21 cellular contexts compared by ENCODE assay signal in the genomic region with DNA sequence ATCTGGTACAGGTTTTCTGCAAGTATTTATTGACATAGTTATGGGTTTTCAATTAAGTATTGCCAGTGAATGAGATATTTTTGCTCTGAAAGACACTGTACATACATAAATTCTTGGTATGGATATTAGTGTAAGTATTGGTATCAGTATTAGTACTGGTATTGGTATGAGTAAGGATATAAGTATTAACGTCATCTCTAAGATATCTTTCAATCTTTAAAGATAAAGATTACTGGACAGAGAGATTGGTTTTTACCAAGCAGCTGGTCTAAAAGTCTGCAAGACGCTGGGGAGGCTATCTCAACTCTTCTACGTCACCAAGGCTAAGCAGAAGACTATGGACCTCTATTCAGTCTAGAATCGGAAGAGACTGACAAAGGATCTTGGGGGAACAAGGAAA.
"Had no signal": no experiment of that assay in that cellular context is flagged by ENCODE, and none has a peak within 500 bp of the region (broad histone marks: within the 10 kb centered on the region; RNA-seq: fewer than 3 reads in every experiment).

No MANE protein-coding gene starts in this region.

- H3K9me3 ChIP-seq: colonic mucosa, lower lobe of right lung, neutrophil, pancreas, thoracic aorta, upper lobe of left lung had no signal

- DNase-seq: activated CD4-positive, alpha-beta memory T cell treated with anti-CD3 and anti-CD28 coated beads, Interleukin-2, amount 10 ng/mL, durations not matched to agents 7 days and 5 days; activated CD4-positive, alpha-beta T cell treated with anti-CD3 and anti-CD28 coated beads for 48 hours; activated naive CD4-positive, alpha-beta T cell treated with anti-CD3 and anti-CD28 coated beads for 36 hours; activated naive CD8-positive, alpha-beta T cell treated with anti-CD3 and anti-CD28 coated beads, Interleukin-2, amount 50 U/mL, for 24 hours; activated T-cell treated with anti-CD3 and anti-CD28 coated beads, Interleukin-2, amount 50 U/mL, for 1 hour; anterior cingulate cortex; colonic mucosa; endodermal cell; foreskin melanocyte; glutamatergic neuron; hippocampal formation; left cardiac atrium; lower lobe of right lung; pancreas; stimulated activated CD4-positive, alpha-beta T cell treated with anti-CD3 and anti-CD28 coated beads, Interleukin-4, amount 100 ng/mL, for 24 hours; upper lobe of left lung had no signal

- H3K27me3 ChIP-seq: colonic mucosa, neutrophil, pancreas, upper lobe of left lung had no signal

- ATAC-seq: activated naive CD8-positive, alpha-beta T cell treated with anti-CD3 and anti-CD28 coated beads, Interleukin-2, amount 50 U/mL, for 24 hours; left cardiac atrium; lower lobe of right lung; pancreas; sciatic nerve; WTC11 had no signal

- H3K4me3 ChIP-seq: colonic mucosa, lower lobe of right lung, pancreas, thoracic aorta, upper lobe of left lung had no signal

- H3K27ac ChIP-seq: colonic mucosa, lower lobe of right lung, neutrophil, pancreas, thoracic aorta, upper lobe of left lung had no signal

- H3K4me1 ChIP-seq: colonic mucosa, lower lobe of right lung, pancreas had no signal

- H3K36me3 ChIP-seq: colonic mucosa, lower lobe of right lung, neutrophil, pancreas, thoracic aorta, upper lobe of left lung had no signal

- FAIRE-seq: islet of Langerhans, pancreas had no signal
